ENCODE assay signal across 2 cellular contexts in the genomic region with DNA sequence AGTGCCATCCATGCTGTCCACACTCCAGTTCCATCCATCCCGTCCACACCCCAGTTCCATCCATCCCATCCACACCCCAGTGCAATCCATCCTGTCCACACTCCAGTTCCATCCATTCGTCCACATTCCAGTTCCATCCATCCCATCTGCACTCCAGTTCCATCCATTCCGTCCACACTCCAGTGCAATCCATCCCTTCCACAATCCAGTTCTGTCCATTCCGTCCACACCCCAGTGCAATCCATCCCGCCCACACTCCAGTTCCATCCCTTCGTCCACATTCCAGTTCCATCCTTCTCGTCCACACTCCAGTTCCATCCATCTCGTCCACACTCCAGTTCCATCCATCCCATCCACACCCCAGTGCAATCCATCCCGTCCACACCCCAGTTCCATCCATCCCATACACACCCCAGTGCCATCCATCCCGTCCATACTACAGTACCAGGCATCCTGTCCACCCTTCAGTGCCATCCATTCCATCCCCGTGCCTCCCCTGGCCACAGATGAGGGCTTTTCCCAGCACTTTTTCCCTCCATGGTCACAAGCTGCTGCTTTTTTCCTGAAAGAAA.
TF ChIP-seq lines count a peak whose summit lies in the region.

No MANE protein-coding gene starts in this region.

TF ChIP-seq in HepG2, 621 proteins besides CTCF, POLR2A, EP300 and RAD21:
- TF ChIP-seq, protein P1, sequence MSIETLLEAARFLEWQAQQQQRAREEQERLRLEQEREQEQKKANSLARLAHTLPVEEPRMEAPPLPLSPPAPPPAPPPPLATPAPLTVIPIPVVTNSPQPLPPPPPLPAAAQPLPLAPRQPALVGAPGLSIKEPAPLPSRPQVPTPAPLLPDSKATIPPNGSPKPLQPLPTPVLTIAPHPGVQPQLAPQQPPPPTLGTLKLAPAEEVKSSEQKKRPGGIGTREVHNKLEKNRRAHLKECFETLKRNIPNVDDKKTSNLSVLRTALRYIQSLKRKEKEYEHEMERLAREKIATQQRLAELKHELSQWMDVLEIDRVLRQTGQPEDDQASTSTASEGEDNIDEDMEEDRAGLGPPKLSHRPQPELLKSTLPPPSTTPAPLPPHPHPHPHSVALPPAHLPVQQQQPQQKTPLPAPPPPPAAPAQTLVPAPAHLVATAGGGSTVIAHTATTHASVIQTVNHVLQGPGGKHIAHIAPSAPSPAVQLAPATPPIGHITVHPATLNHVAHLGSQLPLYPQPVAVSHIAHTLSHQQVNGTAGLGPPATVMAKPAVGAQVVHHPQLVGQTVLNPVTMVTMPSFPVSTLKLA (IDR thresholded peaks at IDR 0.05), result no peak
- TF ChIP-seq, protein P2, sequence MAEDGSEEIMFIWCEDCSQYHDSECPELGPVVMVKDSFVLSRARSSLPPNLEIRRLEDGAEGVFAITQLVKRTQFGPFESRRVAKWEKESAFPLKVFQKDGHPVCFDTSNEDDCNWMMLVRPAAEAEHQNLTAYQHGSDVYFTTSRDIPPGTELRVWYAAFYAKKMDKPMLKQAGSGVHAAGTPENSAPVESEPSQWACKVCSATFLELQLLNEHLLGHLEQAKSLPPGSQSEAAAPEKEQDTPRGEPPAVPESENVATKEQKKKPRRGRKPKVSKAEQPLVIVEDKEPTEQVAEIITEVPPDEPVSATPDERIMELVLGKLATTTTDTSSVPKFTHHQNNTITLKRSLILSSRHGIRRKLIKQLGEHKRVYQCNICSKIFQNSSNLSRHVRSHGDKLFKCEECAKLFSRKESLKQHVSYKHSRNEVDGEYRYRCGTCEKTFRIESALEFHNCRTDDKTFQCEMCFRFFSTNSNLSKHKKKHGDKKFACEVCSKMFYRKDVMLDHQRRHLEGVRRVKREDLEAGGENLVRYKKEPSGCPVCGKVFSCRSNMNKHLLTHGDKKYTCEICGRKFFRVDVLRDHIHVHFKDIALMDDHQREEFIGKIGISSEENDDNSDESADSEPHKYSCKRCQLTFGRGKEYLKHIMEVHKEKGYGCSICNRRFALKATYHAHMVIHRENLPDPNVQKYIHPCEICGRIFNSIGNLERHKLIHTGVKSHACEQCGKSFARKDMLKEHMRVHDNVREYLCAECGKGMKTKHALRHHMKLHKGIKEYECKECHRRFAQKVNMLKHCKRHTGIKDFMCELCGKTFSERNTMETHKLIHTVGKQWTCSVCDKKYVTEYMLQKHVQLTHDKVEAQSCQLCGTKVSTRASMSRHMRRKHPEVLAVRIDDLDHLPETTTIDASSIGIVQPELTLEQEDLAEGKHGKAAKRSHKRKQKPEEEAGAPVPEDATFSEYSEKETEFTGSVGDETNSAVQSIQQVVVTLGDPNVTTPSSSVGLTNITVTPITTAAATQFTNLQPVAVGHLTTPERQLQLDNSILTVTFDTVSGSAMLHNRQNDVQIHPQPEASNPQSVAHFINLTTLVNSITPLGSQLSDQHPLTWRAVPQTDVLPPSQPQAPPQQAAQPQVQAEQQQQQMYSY (CRISPR knock-in tag; IDR thresholded peaks at IDR 0.05), result peak; percentile 92

TF ChIP-seq in H1, 55 proteins besides CTCF, POLR2A, EP300 and RAD21:
- TF ChIP-seq SRF (IDR thresholded peaks at IDR 0.05; ENCODE audit: low read depth, low read length) (no peak), SP1 (IDR thresholded peaks at IDR 0.05; ENCODE audit: low read depth, low read length) (peak; percentile 28; the same call in 1 of the 2 replicates)
TF ChIP-seq in H1: peak in this region for 1.
